In genomic region chr3:187708696-187709095, GRCh38 we compare ENCODE assay signal across 26 cellular contexts. TPM values are rescaled to one million over a fixed set of nuclear protein-coding genes. Genes with fewer than 3 reads are reported as not detected.
DNase-seq lines count a peak whose midpoint lies in the region; ATAC-seq, FAIRE-seq and TF ChIP-seq lines count a peak whose summit lies in the region.
"Had no signal": no experiment of that assay in that cellular context is flagged by ENCODE, and none has a peak within 500 bp of the region (broad histone marks: within the 10 kb centered on the region; RNA-seq: fewer than 3 reads in every experiment).

No MANE protein-coding gene starts in this region.

- no peaks in the 10 kb centered on the region for H4K20me1 ChIP-seq in HepG2 (ENCODE audit: insufficient read depth, low read length)
- H4K20me1 ChIP-seq: BLaER1 treated with 17β-estradiol and CSF1 and Interleukin-3, amounts not matched to agents 10 nM and 100 nM had no signal

- FAIRE-seq in HepG2 (lab: Jason Lieb, UNC), result no peak
- FAIRE-seq: A204.1, D721Med, GM12878, GM19239 had no signal

- ATAC-seq in right lobe of liver (peak; percentile 51 to 87 (median 62)), HepG2 (no peak), left lobe of liver (peak; percentile 54), esophagus mucosa (no peak), HG03139 (IDR thresholded peaks at IDR 0.05; ENCODE audit: unreplicated experiment) (no peak)

- H2AFZ ChIP-seq in HepG2 (ENCODE audit: low read length), result no peak overlapping the region
- H2AFZ ChIP-seq: GM23338 had no signal

- in situ Hi-C loops in HepG2 (cut with HindIII; ENCODE audit: extremely low pct_ligation_motif_present, low pct_unique_long_range_greater_than_20kb), result no loop called here

- CTCF ChIA-PET in HepG2 (lab: Yijun Ruan, JAX; ENCODE audit: low intra/inter-chr PET ratio, low total read pairs), result no interaction called here

- BruUV-seq in HepG2 (replicated peaks; lab: Mats Ljungman, UMichigan), result no TSS peak

- no peak for DNase-seq in right lobe of liver
- no peak for DNase-seq in HepG2 (ENCODE audit: low spot score)
- peak; percentile 20 for DNase-seq in glomerular visceral epithelial cell (ENCODE audit: extremely low spot score)
- DNase-seq in left lobe of liver (ENCODE audit: low spot score), result no peak
- no peak for DNase-seq in adrenal gland
- DNase-seq: AML-193; CD4-positive, alpha-beta T cell; CD8-positive, alpha-beta memory T cell; DMS 273 treated with DMSO at 0.1 percent for 48 hours; DMS79; EL; GDM1; HFFc6 had no signal

- TF ChIP-seq EP300 in HepG2 (IDR thresholded peaks at IDR 0.05; ENCODE audit: low read depth in 2 of 2, low read length in 2 of 2) (no peak), HepG2 (CRISPR knock-in tag; IDR thresholded peaks at IDR 0.05; ENCODE audit: borderline replicate concordance) (no peak)

- no peak overlapping the region for H3K9ac ChIP-seq in HepG2 (ENCODE audit: insufficient read depth, low read depth, low read length)
- H3K9ac ChIP-seq: BLaER1 treated with 17β-estradiol and CSF1 and Interleukin-3, amounts not matched to agents 10 nM and 100 nM had no signal

- POLR2A ChIA-PET in HepG2 (lab: Yijun Ruan, JAX), result no interaction called here

- no peak overlapping the region for H3K27ac ChIP-seq in right lobe of liver
- no peak overlapping the region for H3K27ac ChIP-seq in HepG2 (ENCODE audit: extremely low read length, insufficient read depth, low read length)
- H3K27ac ChIP-seq in adrenal gland, result no peak overlapping the region
- H3K27ac ChIP-seq: 22Rv1; BLaER1 treated with 17β-estradiol and CSF1 and Interleukin-3, amounts not matched to agents 10 nM and 100 nM had no signal

- H3K27me3 ChIP-seq in right lobe of liver, result no peaks in the 10 kb centered on the region
- peaks cover 0 to 6% of the 10 kb centered on the region in 2 experiments; a peak in 1 of 5 replicates for H3K27me3 ChIP-seq in HepG2 (ENCODE audit: control insufficient read depth in 1 of 2, insufficient read depth in 2 of 2, low read length in 2 of 2)
- no peaks in the 10 kb centered on the region for H3K27me3 ChIP-seq in adrenal gland
- H3K27me3 ChIP-seq: BE2C; BLaER1 treated with 17β-estradiol and CSF1 and Interleukin-3, amounts not matched to agents 10 nM and 100 nM had no signal

- H3K79me2 ChIP-seq in HepG2 (ENCODE audit: insufficient read depth, low read length), result no peaks in the 10 kb centered on the region

- no peak for TF ChIP-seq POLR2A in right lobe of liver (IDR thresholded peaks at IDR 0.05)
- TF ChIP-seq POLR2A in HepG2 (IDR thresholded peaks at IDR 0.05; ENCODE audit: insufficient read depth in 1 of 2, low read depth in 2 of 2, low read length in 2 of 2), result no peak
- TF ChIP-seq POLR2A in adrenal gland (IDR thresholded peaks at IDR 0.05), result no peak

- H3K36me3 ChIP-seq in right lobe of liver (no peaks in the 10 kb centered on the region), HepG2 (replicated peaks in 1 of 2; ENCODE audit: control insufficient read depth in 1 of 2, insufficient read depth in 2 of 2, low read length in 2 of 2) (no peaks in the 10 kb centered on the region), adrenal gland (replicated peaks in 1 of 2) (no peaks in the 10 kb centered on the region)
- H3K36me3 ChIP-seq: BE2C; BLaER1 treated with 17β-estradiol and CSF1 and Interleukin-3, amounts not matched to agents 10 nM and 100 nM; HAP-1 had no signal

- no peak overlapping the region for H3K4me2 ChIP-seq in HepG2 (ENCODE audit: low read depth, low read length)
- H3K4me2 ChIP-seq: BLaER1 treated with 17β-estradiol and CSF1 and Interleukin-3, amounts not matched to agents 10 nM and 100 nM; GM23338 had no signal

- H3K4me1 ChIP-seq in right lobe of liver (peaks cover 0 to under 1% (median 0%) of the 10 kb centered on the region in 4 donors), HepG2 (ENCODE audit: insufficient read depth, low read length) (0 out of 2 replicates have a peak, but pooled peaks cover 7% of the 10 kb centered on the region), adrenal gland (replicated peaks in 1 of 2) (peaks cover 0 to 1% of the 10 kb centered on the region in 2 donors)
- H3K4me1 ChIP-seq: BE2C, HAP-1 had no signal

- TF ChIP-seq CTCF in right lobe of liver (IDR thresholded peaks at IDR 0.05) (no peak), HepG2 (CRISPR knock-in tag; IDR thresholded peaks at IDR 0.05) (no peak), adrenal gland (IDR thresholded peaks at IDR 0.05) (no peak)

- intact Hi-C loops in right lobe of liver (cut with DNase I), result no loop called here
- intact Hi-C loops in HepG2 (cut with micrococcal nuclease; ENCODE audit: unreplicated experiment), result no loop called here
- intact Hi-C loops in adrenal gland (cut with DNase I), result no loop called here

- H3K4me3 ChIP-seq in right lobe of liver, result no peak overlapping the region
- H3K4me3 ChIP-seq in HepG2 (replicated peaks in 1 of 3; ENCODE audit: insufficient read depth in 1 of 3, low read depth in 2 of 3, low read length in 3 of 3), result no peak overlapping the region
- no peak overlapping the region for H3K4me3 ChIP-seq in adrenal gland
- H3K4me3 ChIP-seq: BLaER1 treated with 17β-estradiol and CSF1 and Interleukin-3, amounts not matched to agents 10 nM and 100 nM; GM12878; GM23338; HAP-1 had no signal

- no peaks in the 10 kb centered on the region for H3K9me3 ChIP-seq in right lobe of liver
- no peaks in the 10 kb centered on the region for H3K9me3 ChIP-seq in HepG2 (ENCODE audit: low read length)
- no peaks in the 10 kb centered on the region for H3K9me3 ChIP-seq in adrenal gland (replicated peaks in 1 of 3)
- H3K9me3 ChIP-seq: BE2C, HAP-1 had no signal

- no peak for TF ChIP-seq RAD21 in HepG2 (CRISPR knock-in tag; IDR thresholded peaks at IDR 0.05)

RNA-seq across cellular contexts. Expression of gene RTP2, which starts 6.3 kb away (rescaled TPM):
- not detected for total RNA-seq in right lobe of liver
- not detected in 2 replicates for total RNA-seq in HepG2 (2016; rRNA removed; fragmentation: Illumina TruSeq; extraction: Trizol)
- not detected in 2 replicates for total RNA-seq in HepG2 (2016; cell fraction: cytosol; rRNA removed; fragmentation: Illumina TruSeq; extraction: Trizol; ENCODE audit: low read depth)
- total RNA-seq in HepG2 (2016; cell fraction: insoluble cytoplasmic fraction; rRNA removed; fragmentation: Illumina TruSeq; extraction: Trizol), result not detected in 2 replicates
- total RNA-seq in HepG2 (2016; cell fraction: membrane; rRNA removed; fragmentation: Illumina TruSeq; extraction: Trizol), result not detected in 2 replicates
- total RNA-seq in HepG2 (2016; cell fraction: nucleus; rRNA removed; fragmentation: Illumina TruSeq; extraction: Trizol), result not detected in 2 replicates
- polyA plus RNA-seq in HepG2 (2011; rRNA removed), result not detected in 2 replicates
- polyA plus RNA-seq in HepG2 (2011; cell fraction: cytosol; rRNA removed), result not detected in 2 replicates
- not detected in 2 replicates for polyA plus RNA-seq in HepG2 (2011; cell fraction: nucleus; rRNA removed)
- polyA plus RNA-seq in HepG2 (2012), result not detected in 2 replicates
- not detected in 2 replicates for polyA plus RNA-seq in HepG2 (2016; cell fraction: cytosol; fragmentation: Illumina TruSeq; extraction: Trizol; ENCODE audit: low read depth)
- polyA plus RNA-seq in HepG2 (2016; cell fraction: insoluble cytoplasmic fraction; fragmentation: Illumina TruSeq; extraction: Trizol; ENCODE audit: low read depth), result not detected in 2 replicates
- not detected in 2 replicates for polyA plus RNA-seq in HepG2 (2016; cell fraction: membrane; fragmentation: Illumina TruSeq; extraction: Trizol; ENCODE audit: low read depth)
- not detected in 2 replicates for polyA plus RNA-seq in HepG2 (2016; cell fraction: nucleus; fragmentation: Illumina TruSeq; extraction: Trizol; ENCODE audit: insufficient read depth, low read depth)
- polyA minus RNA-seq in HepG2 (2011; rRNA and poly(A)+ RNA removed; ENCODE audit: low replicate concordance), result 0.19 TPM in 1 of 2 replicates, not detected in the other
- polyA minus RNA-seq in HepG2 (2011; cell fraction: cytosol; rRNA and poly(A)+ RNA removed), result not detected in 2 replicates
- polyA minus RNA-seq in HepG2 (2011; cell fraction: nucleus; rRNA and poly(A)+ RNA removed), result not detected in 2 replicates
- not detected for total RNA-seq in left lobe of liver
- under 1 TPM in 1 of 8 donors, not detected in 7; 0.28 TPM for total RNA-seq in adrenal gland
- not detected for polyA plus RNA-seq in adrenal gland
- total RNA-seq in esophagus mucosa, result not detected
- total RNA-seq: CD4-positive, alpha-beta T cell; CD8-positive, alpha-beta memory T cell; GM12878; GM23338; H4; HFFc6 had no signal
- polyA plus RNA-seq: CD14-positive monocyte; CD8-positive, alpha-beta memory T cell; GM12878; GM23338 had no signal

RNA-seq across cellular contexts. Expression of gene BCL6, which starts 36.6 kb away (rescaled TPM):
- total RNA-seq in right lobe of liver (10 to 100 TPM; 29.1 to 67.5 (median 41.8) TPM), HepG2 (2016; rRNA removed; fragmentation: Illumina TruSeq; extraction: Trizol) (20.3 and 21.2 TPM in 2 replicates), left lobe of liver (30.8 TPM), adrenal gland (100 to 1,000 TPM in 4 of 8 donors, 10 to 100 TPM in 4; 28.7 to 131 (median 102) TPM), esophagus mucosa (40.1 TPM)
- 5.3 and 5.8 TPM in 2 replicates for total RNA-seq in HepG2 (2016; cell fraction: cytosol; rRNA removed; fragmentation: Illumina TruSeq; extraction: Trizol; ENCODE audit: low read depth)
- total RNA-seq in HepG2 (2016; cell fraction: insoluble cytoplasmic fraction; rRNA removed; fragmentation: Illumina TruSeq; extraction: Trizol), result 12.4 and 21.0 TPM in 2 replicates
- total RNA-seq in HepG2 (2016; cell fraction: membrane; rRNA removed; fragmentation: Illumina TruSeq; extraction: Trizol), result 8.3 and 11.0 TPM in 2 replicates
- total RNA-seq in HepG2 (2016; cell fraction: nucleus; rRNA removed; fragmentation: Illumina TruSeq; extraction: Trizol), result 25.9 and 29.9 TPM in 2 replicates
- polyA plus RNA-seq in HepG2 (2011; rRNA removed) (53.7 and 67.5 TPM in 2 replicates), adrenal gland (10 to 100 TPM; 34.5 to 88.3 (median 71.3) TPM)
- polyA plus RNA-seq in HepG2 (2011; cell fraction: cytosol; rRNA removed), result 18.9 and 19.0 TPM in 2 replicates
- 286 and 355 TPM in 2 replicates for polyA plus RNA-seq in HepG2 (2011; cell fraction: nucleus; rRNA removed)
- polyA plus RNA-seq in HepG2 (2012), result 95.9 and 236 TPM in 2 replicates
- 1.1 and 1.4 TPM in 2 replicates for polyA plus RNA-seq in HepG2 (2016; cell fraction: cytosol; fragmentation: Illumina TruSeq; extraction: Trizol; ENCODE audit: low read depth)
- 19.4 and 26.5 TPM in 2 replicates for polyA plus RNA-seq in HepG2 (2016; cell fraction: insoluble cytoplasmic fraction; fragmentation: Illumina TruSeq; extraction: Trizol; ENCODE audit: low read depth)
- 3.5 and 4.8 TPM in 2 replicates for polyA plus RNA-seq in HepG2 (2016; cell fraction: membrane; fragmentation: Illumina TruSeq; extraction: Trizol; ENCODE audit: low read depth)
- polyA plus RNA-seq in HepG2 (2016; cell fraction: nucleus; fragmentation: Illumina TruSeq; extraction: Trizol; ENCODE audit: insufficient read depth, low read depth), result 95.1 and 111 TPM in 2 replicates
- polyA minus RNA-seq in HepG2 (2011; rRNA and poly(A)+ RNA removed; ENCODE audit: low replicate concordance), result 16.4 and 68.3 TPM in 2 replicates
- 22.3 and 35.5 TPM in 2 replicates for polyA minus RNA-seq in HepG2 (2011; cell fraction: cytosol; rRNA and poly(A)+ RNA removed)
- 81.2 and 114 TPM in 2 replicates for polyA minus RNA-seq in HepG2 (2011; cell fraction: nucleus; rRNA and poly(A)+ RNA removed)

RNA-seq across cellular contexts. Expression of gene SST, which starts 38.5 kb away (rescaled TPM):
- not detected for total RNA-seq in right lobe of liver
- total RNA-seq in HepG2 (2016; rRNA removed; fragmentation: Illumina TruSeq; extraction: Trizol), result not detected in 2 replicates
- total RNA-seq in HepG2 (2016; cell fraction: cytosol; rRNA removed; fragmentation: Illumina TruSeq; extraction: Trizol; ENCODE audit: low read depth), result not detected in 2 replicates
- not detected in 2 replicates for total RNA-seq in HepG2 (2016; cell fraction: insoluble cytoplasmic fraction; rRNA removed; fragmentation: Illumina TruSeq; extraction: Trizol)
- not detected in 2 replicates for total RNA-seq in HepG2 (2016; cell fraction: membrane; rRNA removed; fragmentation: Illumina TruSeq; extraction: Trizol)
- total RNA-seq in HepG2 (2016; cell fraction: nucleus; rRNA removed; fragmentation: Illumina TruSeq; extraction: Trizol), result not detected in 2 replicates
- polyA plus RNA-seq in HepG2 (2011; rRNA removed), result not detected in 2 replicates
- not detected in 2 replicates for polyA plus RNA-seq in HepG2 (2011; cell fraction: cytosol; rRNA removed)
- not detected in 2 replicates for polyA plus RNA-seq in HepG2 (2011; cell fraction: nucleus; rRNA removed)
- polyA plus RNA-seq in HepG2 (2012), result not detected in 2 replicates
- not detected in 2 replicates for polyA plus RNA-seq in HepG2 (2016; cell fraction: cytosol; fragmentation: Illumina TruSeq; extraction: Trizol; ENCODE audit: low read depth)
- polyA plus RNA-seq in HepG2 (2016; cell fraction: insoluble cytoplasmic fraction; fragmentation: Illumina TruSeq; extraction: Trizol; ENCODE audit: low read depth), result not detected in 2 replicates
- not detected in 2 replicates for polyA plus RNA-seq in HepG2 (2016; cell fraction: membrane; fragmentation: Illumina TruSeq; extraction: Trizol; ENCODE audit: low read depth)
- not detected in 2 replicates for polyA plus RNA-seq in HepG2 (2016; cell fraction: nucleus; fragmentation: Illumina TruSeq; extraction: Trizol; ENCODE audit: insufficient read depth, low read depth)
- not detected in 2 replicates for polyA minus RNA-seq in HepG2 (2011; rRNA and poly(A)+ RNA removed; ENCODE audit: low replicate concordance)
- not detected in 2 replicates for polyA minus RNA-seq in HepG2 (2011; cell fraction: cytosol; rRNA and poly(A)+ RNA removed)
- not detected in 2 replicates for polyA minus RNA-seq in HepG2 (2011; cell fraction: nucleus; rRNA and poly(A)+ RNA removed)
- not detected for total RNA-seq in left lobe of liver
- total RNA-seq in adrenal gland, result 10 to 100 TPM in 2 of 8 donors, 1 to 10 TPM in 3, not detected in 3; 2.4 to 40.6 (median 9.3) TPM
- 100 to 1,000 TPM in 1 of 3 donors, 10 to 100 TPM in 1, 1 to 10 TPM in 1; 8.2 to 101 (median 74.9) TPM for polyA plus RNA-seq in adrenal gland
- not detected for total RNA-seq in esophagus mucosa
- total RNA-seq: CD4-positive, alpha-beta T cell; CD8-positive, alpha-beta memory T cell; GM23338; H4; HFFc6 had no signal
- polyA plus RNA-seq: CD14-positive monocyte; CD8-positive, alpha-beta memory T cell had no signal

Comparison
In these comparisons a context has a peak if more than half of its experiments do, and no peak if none do; other contexts are left out.
1. ATAC-seq: peak in right lobe of liver (4 of 4) and left lobe of liver (single experiment); none in HepG2 (single experiment), esophagus mucosa (single experiment) and HG03139 (single experiment).